In the genomic region with DNA sequence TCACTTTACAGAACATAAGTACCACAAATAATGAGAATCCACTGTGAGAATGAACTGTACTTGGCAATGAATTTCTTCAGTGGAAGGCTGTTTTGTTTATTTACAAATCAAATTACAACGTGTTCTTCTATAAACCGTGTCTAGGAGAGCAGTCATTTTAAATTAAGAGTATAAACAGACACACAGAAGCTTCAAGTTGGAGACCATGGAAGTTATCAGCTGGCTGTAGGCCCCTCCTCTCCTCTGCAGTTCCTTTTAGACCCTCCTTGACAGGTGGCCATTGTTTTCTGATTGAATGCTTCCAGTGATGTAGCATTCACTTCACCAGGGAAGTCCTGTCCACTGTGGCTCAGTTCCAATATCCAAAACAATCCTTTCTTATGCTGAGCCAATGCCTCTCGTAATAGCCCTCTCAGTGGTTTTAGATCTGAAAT, we compare ENCODE assay signal across 11 cellular contexts. TPM values are rescaled to one million over a fixed set of nuclear protein-coding genes. Genes with fewer than 3 reads are reported as not detected.
DNase-seq lines count a peak whose midpoint lies in the region; ATAC-seq and TF ChIP-seq lines count a peak whose summit lies in the region.
"Had no signal": no experiment of that assay in that cellular context is flagged by ENCODE, and none has a peak within 500 bp of the region (broad histone marks: within the 10 kb centered on the region; RNA-seq: fewer than 3 reads in every experiment).

No MANE protein-coding gene starts in this region.

- WGBS in esophagus squamous epithelium, 2 donors: 23 to 38% methylated on average over 3 of the region's 3 CpGs

- peak overlapping the region; percentile 77 to 89 (median 82) for H3K27ac ChIP-seq in esophagus squamous epithelium
- H3K27ac ChIP-seq in rectal smooth muscle tissue (ENCODE audit: low read depth, low read length): peak overlapping the region; percentile 83

- no peak for TF ChIP-seq CTCF in esophagus squamous epithelium (IDR thresholded peaks at IDR 0.05)

- intact Hi-C loops in esophagus squamous epithelium (cut with DNase I): no loop called here

- H3K27me3 ChIP-seq in esophagus squamous epithelium (no peaks in the 10 kb centered on the region), rectal smooth muscle tissue (ENCODE audit: control insufficient read depth, insufficient read depth, low read length) (no peaks in the 10 kb centered on the region)

- H3K4me3 ChIP-seq in esophagus squamous epithelium: no peak overlapping the region
- no peak overlapping the region for H3K4me3 ChIP-seq in rectal smooth muscle tissue (ENCODE audit: low read length)

- H3K36me3 ChIP-seq in esophagus squamous epithelium (no peaks in the 10 kb centered on the region), rectal smooth muscle tissue (ENCODE audit: control insufficient read depth, insufficient read depth, low read length) (no peaks in the 10 kb centered on the region)

- H3K4me1 ChIP-seq in esophagus squamous epithelium (peaks cover 10 to 75% (median 17%) of the 10 kb centered on the region in 3 donors), rectal smooth muscle tissue (ENCODE audit: control insufficient read depth, insufficient read depth, low read length) (peaks cover 13% of the 10 kb centered on the region)

- no peaks in the 10 kb centered on the region for H3K9me3 ChIP-seq in esophagus squamous epithelium

- DNase-seq in DMS 273 (lab: John Stamatoyannopoulos, UW; ENCODE audit: unreplicated experiment) (peak; percentile 18), DMS 273 treated with DMSO at 0.1 percent for 48 hours (lab: John Stamatoyannopoulos, UW) (no peak), NCI-H748 treated with DMSO at 0.1 percent for 48 hours (lab: John Stamatoyannopoulos, UW) (peak; percentile 64), esophagus squamous epithelium (lab: John Stamatoyannopoulos, UW) (no peak), 8988T (no peak)
- DNase-seq: activated CD4-positive, alpha-beta T cell treated with anti-CD3 and anti-CD28 coated beads, Interleukin-2, amount 10 ng/mL, durations not matched to agents 24 days and 14 days; immature natural killer cell; stimulated activated naive B cell treated with anti-CD40 and anti-IgM and Interleukin-4, amounts not matched to agents 10 μg/mL and 1 μg/mL and 100 μg/mL, for 72 hours had no signal

- no peak for TF ChIP-seq POLR2A in esophagus squamous epithelium (IDR thresholded peaks at IDR 0.05)

- H3K9ac ChIP-seq in rectal smooth muscle tissue (ENCODE audit: low read length): no peak overlapping the region

- ATAC-seq in HG03139 (IDR thresholded peaks at IDR 0.05; ENCODE audit: unreplicated experiment) (no peak), GM21529 (IDR thresholded peaks at IDR 0.05; ENCODE audit: unreplicated experiment) (no peak)
- ATAC-seq: stimulated activated naive B cell treated with anti-CD40 and anti-IgM and Interleukin-4, amounts not matched to agents 10 μg/mL and 1 μg/mL and 100 μg/mL, for 72 hours had no signal

RNA-seq across cellular contexts. Expression of gene MAPK6, which starts 7.3 kb away (rescaled TPM):
- total RNA-seq in esophagus squamous epithelium: 100 to 1,000 TPM in 1 of 4 donors, 10 to 100 TPM in 3; 53.8 to 162 (median 69.2) TPM

RNA-seq across cellular contexts. Expression of gene LEO1, which starts 40.1 kb away (rescaled TPM):
- 10 to 100 TPM; 23.5 to 38.3 (median 32.4) TPM for total RNA-seq in esophagus squamous epithelium

Comparison
In these comparisons a context has a peak if more than half of its experiments do, and no peak if none do; other contexts are left out.
1. DNase-seq: peak in DMS 273 (single experiment) and NCI-H748 treated with DMSO at 0.1 percent for 48 hours (single experiment); none in DMS 273 treated with DMSO at 0.1 percent for 48 hours (single experiment), esophagus squamous epithelium (single experiment) and 8988T (single experiment).